2 cellular contexts compared by ENCODE assay signal in genomic region chr16:49801290-49801689, GRCh38.
TF ChIP-seq lines count a peak whose summit lies in the region.

No MANE protein-coding gene starts in this region.

TF ChIP-seq in HepG2, 621 proteins besides CTCF, POLR2A, EP300 and RAD21:
- TF ChIP-seq HNF1A (IDR thresholded peaks at IDR 0.05; ENCODE audit: low read depth) (no peak), HNF1A (CRISPR knock-in tag; IDR thresholded peaks at IDR 0.05; ENCODE audit: borderline replicate concordance) (no peak), ZBTB7B (CRISPR knock-in tag; IDR thresholded peaks at IDR 0.05) (no peak), PCBP1 (IDR thresholded peaks at IDR 0.05; ENCODE audit: borderline replicate concordance, low read depth, low read length) (no peak), HNRNPL (IDR thresholded peaks at IDR 0.05; ENCODE audit: low read depth, low read length) (no peak), FOXC1 (CRISPR knock-in tag; IDR thresholded peaks at IDR 0.05; ENCODE audit: borderline replicate concordance) (no peak), ZMYM2 (CRISPR knock-in tag; IDR thresholded peaks at IDR 0.05) (no peak)
TF ChIP-seq in HepG2: peak in this region for 0.

TF ChIP-seq in H1, 55 proteins besides CTCF, POLR2A, EP300 and RAD21:
- TF ChIP-seq SP2 (IDR thresholded peaks at IDR 0.05; ENCODE audit: low read length) = no peak
- TF ChIP-seq PHF8 (conservative IDR thresholded peaks at IDR 0.05; ENCODE audit: low read depth, low read length) = no peak
- TF ChIP-seq CBX8 (IDR thresholded peaks at IDR 0.05; ENCODE audit: borderline replicate concordance, low read depth, low read length) = no peak
- no peak for TF ChIP-seq CHD2 (IDR thresholded peaks at IDR 0.05; ENCODE audit: low read length)
- TF ChIP-seq BACH1 (IDR thresholded peaks at IDR 0.05; ENCODE audit: low read length) = no peak
- no peak for TF ChIP-seq YY1 (IDR thresholded peaks at IDR 0.05; ENCODE audit: low read depth, low read length)
- TF ChIP-seq NANOG (IDR thresholded peaks at IDR 0.05; ENCODE audit: insufficient read depth, low read depth, low read length, poor library complexity, severe bottlenecking) = no peak
- no peak for TF ChIP-seq BCL11A (IDR thresholded peaks at IDR 0.05; ENCODE audit: low read depth in 2 of 2, low read length in 2 of 2)
- TF ChIP-seq USF2 (IDR thresholded peaks at IDR 0.05; ENCODE audit: low read length) = no peak
- TF ChIP-seq E2F6 (IDR thresholded peaks at IDR 0.05) = no peak
- no peak for TF ChIP-seq SAP30 (IDR thresholded peaks at IDR 0.05; ENCODE audit: insufficient read depth, insufficient replicate concordance, low read length)
- TF ChIP-seq KDM4A (IDR thresholded peaks at IDR 0.05; ENCODE audit: low read depth, low read length, severe bottlenecking) = no peak
- no peak for TF ChIP-seq RBBP5 (IDR thresholded peaks at IDR 0.05; ENCODE audit: borderline replicate concordance, low read depth, low read length)
